In the genomic region with DNA sequence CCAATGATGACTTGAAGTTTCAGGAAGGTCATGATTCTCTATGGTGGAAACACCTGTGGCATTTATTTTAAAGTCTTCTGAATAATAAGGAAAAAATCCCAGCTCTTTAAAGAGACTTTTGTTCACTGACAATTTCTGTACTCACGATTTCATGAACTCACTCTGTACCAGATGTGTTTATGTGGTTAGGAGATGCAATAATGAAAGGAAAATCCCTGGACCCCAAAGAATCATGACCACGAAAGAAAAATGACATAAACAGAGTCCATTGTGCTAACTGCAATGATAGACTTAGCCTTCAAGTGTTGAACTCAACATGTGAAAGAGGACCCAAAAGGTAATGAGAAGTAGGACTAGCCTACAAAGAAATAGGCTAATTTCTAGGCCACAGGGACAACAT, we compare ENCODE assay signal across 23 cellular contexts.
"Had no signal": no experiment of that assay in that cellular context is flagged by ENCODE, and none has a peak within 500 bp of the region (broad histone marks: within the 10 kb centered on the region; RNA-seq: fewer than 3 reads in every experiment).

No MANE protein-coding gene starts in this region.

- H3K4me1 ChIP-seq: esophagus muscularis mucosa, neural progenitor cell, psoas muscle, sigmoid colon, spleen had no signal

- DNase-seq: dermis blood vessel endothelial cell; effector memory CD4-positive, alpha-beta T cell; head of caudate nucleus; left ventricle myocardium superior; mucosa of descending colon; naive thymus-derived CD4-positive, alpha-beta T cell; ovary; posterior cingulate gyrus; psoas muscle; right cardiac atrium; sigmoid colon; spleen; stimulated activated CD4-positive, alpha-beta T cell treated with anti-CD3 and anti-CD28 coated beads, Interleukin-4, amount 100 ng/mL, for 4 hours; stimulated activated naive CD8-positive, alpha-beta T cell treated with anti-CD3 and anti-CD28 coated beads, Interleukin-15, Interleukin-2, amounts not matched to agents 100 U/mL and 50 U/mL, for 24 hours; substantia nigra; testis; tibial artery had no signal

- ATAC-seq: left ventricle myocardium superior; mucosa of descending colon; naive thymus-derived CD4-positive, alpha-beta T cell; psoas muscle; right cardiac atrium; stimulated activated memory B cell treated with anti-CD40 and anti-IgM and Interleukin-4, amounts not matched to agents 10 μg/mL and 1 μg/mL and 100 μg/mL, for 72 hours; stimulated activated naive CD8-positive, alpha-beta T cell treated with anti-CD3 and anti-CD28 coated beads, Interleukin-15, Interleukin-2, amounts not matched to agents 100 U/mL and 50 U/mL, for 24 hours had no signal

- H2AFZ ChIP-seq: neural progenitor cell had no signal

- H3K27me3 ChIP-seq: esophagus muscularis mucosa, neural progenitor cell, ovary, sigmoid colon, spleen, testis, tibial artery had no signal

- H3K27ac ChIP-seq: coronary artery, esophagus muscularis mucosa, neural progenitor cell, ovary, psoas muscle, sigmoid colon, skin epidermis, spleen, tibial artery had no signal

- H3K4me3 ChIP-seq: coronary artery, esophagus muscularis mucosa, lung, mucosa of descending colon, neural progenitor cell, ovary, psoas muscle, sigmoid colon, skin epidermis, spleen, testis, tibial artery had no signal

- H3K4me2 ChIP-seq: neural progenitor cell had no signal

- H3K9ac ChIP-seq: neural progenitor cell had no signal

- H3K36me3 ChIP-seq: esophagus muscularis mucosa, neural progenitor cell, ovary, sigmoid colon, spleen, tibial artery had no signal

- H3K9me3 ChIP-seq: ovary, testis had no signal
